8 cellular contexts compared by ENCODE assay signal in the genomic region with DNA sequence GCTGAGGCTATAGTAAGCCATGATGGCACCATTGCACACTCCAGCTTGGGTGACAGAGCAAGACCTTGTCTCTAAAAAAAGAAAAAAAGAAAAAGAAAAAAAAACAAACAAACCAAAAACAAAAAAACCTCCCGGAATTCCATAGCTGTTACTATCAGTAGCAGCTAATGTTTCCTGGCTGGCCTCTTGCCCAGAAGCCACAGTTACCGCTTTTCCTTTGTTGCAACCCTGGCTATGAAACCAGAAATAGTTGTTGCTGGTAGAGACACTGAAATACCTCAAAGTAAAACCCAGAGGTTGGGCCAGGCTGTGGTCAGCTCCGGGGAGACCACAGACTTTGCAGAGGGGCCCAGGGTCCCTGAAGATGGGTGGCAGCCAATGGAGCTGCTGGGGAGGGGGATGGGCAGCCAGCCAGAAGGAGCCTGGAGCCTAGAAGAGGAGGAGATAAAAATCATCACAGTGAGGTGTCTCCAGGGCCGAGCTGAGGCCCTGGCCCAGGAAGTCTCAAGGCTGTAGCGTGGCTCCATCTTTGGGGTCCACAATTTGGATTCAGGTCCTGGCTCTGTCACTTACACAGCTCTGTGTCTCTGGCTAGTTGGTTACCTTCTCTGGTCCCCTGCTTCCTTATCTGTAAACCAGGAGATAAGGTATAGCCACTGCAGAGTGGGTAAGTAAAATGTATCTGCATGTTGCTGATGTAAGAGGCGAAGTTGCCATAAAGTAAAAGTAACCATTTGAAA. TPM values are rescaled to one million over a fixed set of nuclear protein-coding genes. Genes with fewer than 3 reads are reported as not detected.
DNase-seq lines count a peak whose midpoint lies in the region; ATAC-seq, FAIRE-seq and TF ChIP-seq lines count a peak whose summit lies in the region.

No MANE protein-coding gene starts in this region.

- no peak for TF ChIP-seq POLR2A in GM12891 (IDR thresholded peaks at IDR 0.05; ENCODE audit: low read depth, low read length)

- H3K4me3 Mint-ChIP-seq in activated CD4-positive, alpha-beta memory T cell treated with anti-CD3 and anti-CD28 coated beads, Interleukin-2, amount 10 ng/mL, durations not matched to agents 7 days and 5 days, result no peak overlapping the region

- H3K27ac ChIP-seq in foreskin keratinocyte, result no peak overlapping the region
- H3K27ac ChIP-seq in osteoblast (ENCODE audit: low read depth, low read length), result peak overlapping the region; percentile 72

- POLR2A ChIA-PET in activated CD4-positive, alpha-beta memory T cell treated with anti-CD3 and anti-CD28 coated beads, Interleukin-2, amount 10 ng/mL, durations not matched to agents 7 days and 5 days (lab: Charles Lee), result interaction anchor here (0.6 kb wide), 1 partner anchor 46 kb away, joined by 3 read pairs; the partner anchor contains the start of gene EIF3B

- no peaks in the 10 kb centered on the region for H3K9me3 ChIP-seq in osteoblast (ENCODE audit: low read depth, low read length)

- peaks cover 7% of the 10 kb centered on the region for H4K20me1 ChIP-seq in osteoblast (ENCODE audit: insufficient read depth, low read length)

- FAIRE-seq in GM12891 (lab: Jason Lieb, UNC), result peak; percentile 68

- H2AFZ ChIP-seq in osteoblast (ENCODE audit: low read length), result peak overlapping the region; percentile 68

- peak overlapping the region; percentile 76 for H3K27ac Mint-ChIP-seq in activated CD4-positive, alpha-beta memory T cell treated with anti-CD3 and anti-CD28 coated beads, Interleukin-2, amount 10 ng/mL, durations not matched to agents 7 days and 5 days

- peaks cover 9% of the 10 kb centered on the region for H3K79me2 ChIP-seq in osteoblast (ENCODE audit: insufficient read depth, low read length)

- H3K27me3 ChIP-seq in foreskin keratinocyte, result no peaks in the 10 kb centered on the region
- no peaks in the 10 kb centered on the region for H3K27me3 ChIP-seq in osteoblast (ENCODE audit: insufficient read depth, low read length)

- peaks cover 30% of the 10 kb centered on the region for H3K4me1 Mint-ChIP-seq in activated CD4-positive, alpha-beta memory T cell treated with anti-CD3 and anti-CD28 coated beads, Interleukin-2, amount 10 ng/mL, durations not matched to agents 7 days and 5 days

- CTCF ChIA-PET in activated CD4-positive, alpha-beta memory T cell treated with anti-CD3 and anti-CD28 coated beads, Interleukin-2, amount 10 ng/mL, durations not matched to agents 7 days and 5 days (lab: Charles Lee), result interaction anchor here (0.6 kb wide), 1 partner anchor 21 kb away, joined by 4 read pairs; no protein-coding TSS in a partner anchor

- no peaks in the 10 kb centered on the region for H3K27me3 Mint-ChIP-seq in activated CD4-positive, alpha-beta memory T cell treated with anti-CD3 and anti-CD28 coated beads, Interleukin-2, amount 10 ng/mL, durations not matched to agents 7 days and 5 days

- peak overlapping the region; percentile 3 for H3K4me3 ChIP-seq in osteoblast (ENCODE audit: insufficient read depth, low read length)

- TF ChIP-seq CTCF in foreskin keratinocyte (conservative IDR thresholded peaks at IDR 0.05), result no peak
- TF ChIP-seq CTCF in osteoblast (IDR thresholded peaks at IDR 0.05; ENCODE audit: extremely low read depth, low read depth, low read length), result no peak

- peaks cover 7% of the 10 kb centered on the region for H3K36me3 Mint-ChIP-seq in activated CD4-positive, alpha-beta memory T cell treated with anti-CD3 and anti-CD28 coated beads, Interleukin-2, amount 10 ng/mL, durations not matched to agents 7 days and 5 days (ENCODE audit: low read depth)

- no peaks in the 10 kb centered on the region for H3K9me3 Mint-ChIP-seq in activated CD4-positive, alpha-beta memory T cell treated with anti-CD3 and anti-CD28 coated beads, Interleukin-2, amount 10 ng/mL, durations not matched to agents 7 days and 5 days

- ATAC-seq in foreskin keratinocyte (peak; percentile 29), GM18907 (IDR thresholded peaks at IDR 0.05; ENCODE audit: unreplicated experiment) (no peak), HG02763 (IDR thresholded peaks at IDR 0.05; ENCODE audit: unreplicated experiment) (no peak)

- peak overlapping the region; percentile 49 for H3K4me2 ChIP-seq in osteoblast (ENCODE audit: insufficient read depth, low read length)

- DNase-seq in GM12891 (ENCODE audit: insufficient read length, low spot score), result no peak
- peak; percentile 65 for DNase-seq in NCI-H1694 (lab: John Stamatoyannopoulos, UW)
- peak; percentile 54 for DNase-seq in activated CD4-positive, alpha-beta memory T cell treated with anti-CD3 and anti-CD28 coated beads, Interleukin-2, amount 10 ng/mL, durations not matched to agents 7 days and 5 days
- DNase-seq in foreskin keratinocyte, result peak; percentile 63 to 77
- peak; percentile 97 for DNase-seq in osteoblast (ENCODE audit: insufficient read length, low spot score, missing footprints)
- DNase-seq in NCI-H187 treated with DMSO at 0.1 percent for 48 hours (lab: John Stamatoyannopoulos, UW), result no peak

- H3K4me1 ChIP-seq in foreskin keratinocyte, result peaks cover 13% of the 10 kb centered on the region
- H3K4me1 ChIP-seq in osteoblast (ENCODE audit: insufficient read depth, low read length), result peaks cover 18% of the 10 kb centered on the region

- H3K36me3 ChIP-seq in osteoblast (ENCODE audit: insufficient read depth, low read length), result no peaks in the 10 kb centered on the region

TF ChIP-seq in GM12891, 5 proteins besides CTCF, POLR2A, EP300 and RAD21:
- TF ChIP-seq POU2F2 (IDR thresholded peaks at IDR 0.05; ENCODE audit: low read depth, low read length), result no peak
- no peak for TF ChIP-seq PAX5 (IDR thresholded peaks at IDR 0.05; ENCODE audit: insufficient read depth, low read length, severe bottlenecking)
- TF ChIP-seq POLR2AphosphoS5 (IDR thresholded peaks at IDR 0.05; ENCODE audit: low read depth, low read length), result no peak
- no peak for TF ChIP-seq SPI1 (IDR thresholded peaks at IDR 0.05; ENCODE audit: low read depth, low read length)
- no peak for TF ChIP-seq TAF1 (IDR thresholded peaks at IDR 0.05; ENCODE audit: low read depth, low read length)
TF ChIP-seq in GM12891: peak in this region for 0.

RNA-seq across cellular contexts. Expression of gene CHST12, which starts 3.4 kb away (rescaled TPM):
- polyA plus RNA-seq in GM12891 (2012; ENCODE audit: low read depth, missing spikeins), result 6.4 TPM
- 10 to 100 TPM; 64.6 to 65.1 TPM for total RNA-seq in activated CD4-positive, alpha-beta memory T cell treated with anti-CD3 and anti-CD28 coated beads, Interleukin-2, amount 10 ng/mL, durations not matched to agents 7 days and 5 days
- 6.1 and 7.5 TPM in 2 replicates for total RNA-seq in foreskin keratinocyte
- polyA plus RNA-seq in foreskin keratinocyte, result 10.2 and 10.7 TPM in 2 replicates
- total RNA-seq in osteoblast, result 3.8 and 4.0 TPM in 2 replicates

RNA-seq across cellular contexts. Expression of gene EIF3B, which starts 45.4 kb away (rescaled TPM):
- 131 TPM for polyA plus RNA-seq in GM12891 (2012; ENCODE audit: low read depth, missing spikeins)
- total RNA-seq in activated CD4-positive, alpha-beta memory T cell treated with anti-CD3 and anti-CD28 coated beads, Interleukin-2, amount 10 ng/mL, durations not matched to agents 7 days and 5 days, result 100 to 1,000 TPM; 135 to 138 TPM
- total RNA-seq in foreskin keratinocyte (215 and 219 TPM in 2 replicates), osteoblast (151 and 176 TPM in 2 replicates)
- 151 and 158 TPM in 2 replicates for polyA plus RNA-seq in foreskin keratinocyte

Comparison
In these comparisons a context has a peak if more than half of its experiments do, and no peak if none do; other contexts are left out.
1. DNase-seq: peak in NCI-H1694 (single experiment), activated CD4-positive, alpha-beta memory T cell treated with anti-CD3 and anti-CD28 coated beads, Interleukin-2, amount 10 ng/mL, durations not matched to agents 7 days and 5 days (single experiment), foreskin keratinocyte (2 of 2) and osteoblast (single experiment); none in GM12891 (single experiment) and NCI-H187 treated with DMSO at 0.1 percent for 48 hours (single experiment).